10 cellular contexts compared by ENCODE assay signal in the genomic region with DNA sequence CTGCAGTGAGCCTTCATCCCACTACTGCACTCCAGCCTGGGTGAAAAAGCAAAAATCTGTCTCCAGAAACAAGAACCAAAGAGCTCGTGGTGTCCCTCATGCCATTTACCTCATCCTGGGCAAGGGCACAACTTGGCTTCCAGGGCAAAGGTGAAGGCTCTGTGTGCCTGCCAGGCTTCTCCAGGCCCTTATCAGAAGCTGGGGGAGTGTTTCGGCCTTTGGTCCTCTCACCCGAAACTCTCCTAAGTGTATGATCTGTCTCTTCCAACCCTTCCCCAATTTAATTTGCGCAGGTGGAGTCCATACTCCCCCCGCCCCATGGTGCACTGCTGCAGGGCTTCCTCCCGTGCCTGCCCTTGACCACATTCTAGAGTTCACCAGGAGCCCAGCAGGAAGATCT. TPM values are rescaled to one million over a fixed set of nuclear protein-coding genes. Genes with fewer than 3 reads are reported as not detected.
DNase-seq lines count a peak whose midpoint lies in the region; ATAC-seq and TF ChIP-seq lines count a peak whose summit lies in the region.
"Had no signal": no experiment of that assay in that cellular context is flagged by ENCODE, and none has a peak within 500 bp of the region (broad histone marks: within the 10 kb centered on the region; RNA-seq: fewer than 3 reads in every experiment).

No MANE protein-coding gene starts in this region.

- peak overlapping the region; percentile 99 for H3K4me3 Mint-ChIP-seq in activated CD4-positive, alpha-beta T cell treated with anti-CD3 and anti-CD28 coated beads for 36 hours

- DNase-seq in activated CD4-positive, alpha-beta T cell treated with anti-CD3 and anti-CD28 coated beads for 36 hours = no peak
- no peak for DNase-seq in activated CD4-positive, alpha-beta T cell treated with anti-CD3 and anti-CD28 coated beads, Interleukin-2, amount 50 U/mL, for 48 hours
- DNase-seq in esophagus squamous epithelium (lab: John Stamatoyannopoulos, UW) (no peak), smooth muscle cell (lab: John Stamatoyannopoulos, UW; ENCODE audit: unreplicated experiment) (no peak), NCI-H510A treated with DMSO at 0.1 percent for 48 hours (lab: John Stamatoyannopoulos, UW) (no peak)
- DNase-seq: caudate nucleus, NCI-H1436 had no signal

- H3K9me3 ChIP-seq in esophagus squamous epithelium (no peaks in the 10 kb centered on the region), smooth muscle cell (replicated peaks; ENCODE audit: low read depth) (no peaks in the 10 kb centered on the region)

- intact Hi-C loops in activated CD4-positive, alpha-beta T cell treated with anti-CD3 and anti-CD28 coated beads for 36 hours (cut with DNase I, micrococcal nuclease) = no loop called here
- intact Hi-C loops in esophagus squamous epithelium (cut with DNase I) = no loop called here

- CTCF ChIA-PET in activated CD4-positive, alpha-beta T cell treated with anti-CD3 and anti-CD28 coated beads for 36 hours (lab: Charles Lee) = no interaction called here

- POLR2A ChIA-PET in activated CD4-positive, alpha-beta T cell treated with anti-CD3 and anti-CD28 coated beads for 36 hours (lab: Charles Lee) = no interaction called here

- H2AFZ ChIP-seq in smooth muscle cell (ENCODE audit: low read depth) = no peak overlapping the region

- peaks cover 17 to 60% (median 38%) of the 10 kb centered on the region in 3 donors for H3K36me3 ChIP-seq in esophagus squamous epithelium
- H3K36me3 ChIP-seq in smooth muscle cell (ENCODE audit: low read depth) = no peaks in the 10 kb centered on the region

- H3K27ac ChIP-seq in esophagus squamous epithelium (peak overlapping the region in 3 of 4 donors; percentile 97 to 100 (median 98)), smooth muscle cell (ENCODE audit: low read depth) (no peak overlapping the region)

- H3K4me3 ChIP-seq in esophagus squamous epithelium (peak overlapping the region; percentile 78 to 100 (median 92)), smooth muscle cell (no peak overlapping the region)

- no peak for TF ChIP-seq POLR2A in esophagus squamous epithelium (IDR thresholded peaks at IDR 0.05)

- peaks cover 25% of the 10 kb centered on the region for H3K79me2 ChIP-seq in smooth muscle cell (ENCODE audit: low read depth)

- H3K4me2 ChIP-seq in smooth muscle cell = peak overlapping the region; percentile 93

- peak overlapping the region; percentile 58 for H3K27ac Mint-ChIP-seq in activated CD4-positive, alpha-beta T cell treated with anti-CD3 and anti-CD28 coated beads for 36 hours

- TF ChIP-seq CTCF in esophagus squamous epithelium (IDR thresholded peaks at IDR 0.05) = no peak
- TF ChIP-seq CTCF in smooth muscle cell (IDR thresholded peaks at IDR 0.05; ENCODE audit: borderline replicate concordance, insufficient read depth, poor library complexity, severe bottlenecking) = no peak

- H3K4me1 Mint-ChIP-seq in activated CD4-positive, alpha-beta T cell treated with anti-CD3 and anti-CD28 coated beads for 36 hours = peaks cover 57% of the 10 kb centered on the region

- peaks cover 46% of the 10 kb centered on the region for H3K36me3 Mint-ChIP-seq in activated CD4-positive, alpha-beta T cell treated with anti-CD3 and anti-CD28 coated beads for 36 hours (ENCODE audit: low read depth)

- H3K9ac ChIP-seq in smooth muscle cell (ENCODE audit: low read depth) = no peak overlapping the region

- H3K27me3 Mint-ChIP-seq in activated CD4-positive, alpha-beta T cell treated with anti-CD3 and anti-CD28 coated beads for 36 hours = no peaks in the 10 kb centered on the region

- H3K27me3 ChIP-seq in esophagus squamous epithelium = no peaks in the 10 kb centered on the region
- H3K27me3 ChIP-seq in smooth muscle cell (ENCODE audit: low read depth) = no peaks in the 10 kb centered on the region

- H3K4me1 ChIP-seq in esophagus squamous epithelium (peaks cover 32 to 64% (median 36%) of the 10 kb centered on the region in 3 donors), smooth muscle cell (ENCODE audit: low read depth) (peaks cover 16% of the 10 kb centered on the region)

- no peaks in the 10 kb centered on the region for H3F3A ChIP-seq in smooth muscle cell (ENCODE audit: low read depth)

- peaks cover 29% of the 10 kb centered on the region for H4K20me1 ChIP-seq in smooth muscle cell (ENCODE audit: low read depth)

- WGBS in esophagus squamous epithelium, 2 donors = 78 to 81% methylated on average over 5 to 6 of the region's 6 CpGs
- 96% methylated on average over 6 of the region's 6 CpGs for WGBS in smooth muscle cell (ENCODE audit: low lambda C conversion rate)

- no peaks in the 10 kb centered on the region for H3K9me3 Mint-ChIP-seq in activated CD4-positive, alpha-beta T cell treated with anti-CD3 and anti-CD28 coated beads for 36 hours (ENCODE audit: low read depth)

- no peak for ATAC-seq in activated CD4-positive, alpha-beta T cell treated with anti-CD3 and anti-CD28 coated beads for 36 hours
- ATAC-seq in GM21447 (IDR thresholded peaks at IDR 0.05; ENCODE audit: unreplicated experiment) = no peak

RNA-seq across cellular contexts. Expression of a gene that starts 1.1 kb away (rescaled TPM):
- total RNA-seq in activated CD4-positive, alpha-beta T cell treated with anti-CD3 and anti-CD28 coated beads for 36 hours = 10 to 100 TPM; 30.5 to 31.6 TPM
- total RNA-seq in esophagus squamous epithelium (100 to 1,000 TPM; 120 to 250 (median 170) TPM), smooth muscle cell (12.1 and 15.7 TPM in 2 replicates)
- 26.9 and 34.3 TPM in 2 replicates for polyA plus RNA-seq in smooth muscle cell

RNA-seq across cellular contexts. Expression of a gene that starts 2.3 kb away (rescaled TPM):
- total RNA-seq in activated CD4-positive, alpha-beta T cell treated with anti-CD3 and anti-CD28 coated beads for 36 hours = 100 to 1,000 TPM; 171 to 186 TPM
- total RNA-seq in esophagus squamous epithelium = 100 to 1,000 TPM; 112 to 153 (median 126) TPM
- total RNA-seq in smooth muscle cell = 114 and 141 TPM in 2 replicates
- polyA plus RNA-seq in smooth muscle cell = 173 and 176 TPM in 2 replicates

RNA-seq across cellular contexts. Expression of a gene that starts 11.1 kb away (rescaled TPM):
- total RNA-seq in activated CD4-positive, alpha-beta T cell treated with anti-CD3 and anti-CD28 coated beads for 36 hours = under 1 TPM; 0.19 to 0.55 TPM
- 100 to 1,000 TPM in 2 of 4 donors, 10 to 100 TPM in 2; 68.7 to 208 (median 129) TPM for total RNA-seq in esophagus squamous epithelium
- 7.6 and 11.7 TPM in 2 replicates for total RNA-seq in smooth muscle cell
- 27.5 and 37.5 TPM in 2 replicates for polyA plus RNA-seq in smooth muscle cell

RNA-seq across cellular contexts. Expression of a gene that starts 17.8 kb away (rescaled TPM):
- total RNA-seq in activated CD4-positive, alpha-beta T cell treated with anti-CD3 and anti-CD28 coated beads for 36 hours = not detected
- total RNA-seq in esophagus squamous epithelium (1 to 10 TPM; 1.9 to 6.3 (median 4.1) TPM), smooth muscle cell (not detected in 2 replicates)
- not detected in 2 replicates for polyA plus RNA-seq in smooth muscle cell
- total RNA-seq: A673, lung microvascular endothelial cell had no signal

RNA-seq across cellular contexts. Expression of a gene that starts 24.6 kb away (rescaled TPM):
- total RNA-seq in activated CD4-positive, alpha-beta T cell treated with anti-CD3 and anti-CD28 coated beads for 36 hours = 1 to 10 TPM; 1.6 to 1.9 TPM
- total RNA-seq in esophagus squamous epithelium (1 to 10 TPM; 1.5 to 7.1 (median 3.6) TPM), smooth muscle cell (0.18 TPM in 1 of 2 replicates, not detected in the other)
- polyA plus RNA-seq in smooth muscle cell = 0.22 and 1.2 TPM in 2 replicates
- total RNA-seq: lung microvascular endothelial cell had no signal
